In the genomic region with DNA sequence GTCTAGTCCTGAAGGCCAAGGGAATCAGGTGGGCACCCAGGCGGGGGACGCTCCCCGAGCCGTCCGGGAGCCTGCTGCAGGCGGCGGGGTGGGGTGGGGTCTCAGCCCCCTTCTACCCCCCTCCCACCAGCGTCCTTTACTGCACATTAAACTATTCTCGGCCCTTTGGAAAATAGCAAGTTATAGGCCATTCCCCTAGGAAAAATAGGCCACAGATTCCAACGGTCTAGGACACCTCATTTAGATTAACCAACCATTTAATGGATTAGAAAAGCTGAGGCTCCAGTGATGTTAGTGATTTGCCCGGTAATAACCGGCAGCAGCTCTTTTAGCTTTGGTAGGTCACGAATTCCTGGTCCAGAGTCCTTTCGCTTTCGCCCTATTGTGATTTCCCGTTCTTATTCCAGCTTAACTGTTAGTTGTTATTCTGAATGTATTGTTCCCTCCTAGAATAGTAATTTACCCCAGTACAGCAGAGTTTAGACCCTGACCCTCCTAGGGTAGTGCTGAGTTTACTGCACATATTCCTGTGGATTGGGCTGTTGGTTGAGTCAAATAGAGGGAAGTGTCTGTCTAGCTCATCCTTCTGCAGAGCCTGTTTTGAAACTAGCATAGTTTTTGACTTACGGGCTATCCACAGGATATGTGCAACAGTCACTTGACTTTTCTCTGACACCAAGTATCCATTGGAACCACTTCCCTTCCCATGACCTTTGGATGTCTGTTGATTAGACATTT, we compare ENCODE assay signal across 1 cellular context.
TF ChIP-seq lines count a peak whose summit lies in the region.

No MANE protein-coding gene starts in this region.

TF ChIP-seq in liver, 16 proteins besides CTCF, POLR2A, EP300 and RAD21 (continued from another document):
- TF ChIP-seq, protein P1, sequence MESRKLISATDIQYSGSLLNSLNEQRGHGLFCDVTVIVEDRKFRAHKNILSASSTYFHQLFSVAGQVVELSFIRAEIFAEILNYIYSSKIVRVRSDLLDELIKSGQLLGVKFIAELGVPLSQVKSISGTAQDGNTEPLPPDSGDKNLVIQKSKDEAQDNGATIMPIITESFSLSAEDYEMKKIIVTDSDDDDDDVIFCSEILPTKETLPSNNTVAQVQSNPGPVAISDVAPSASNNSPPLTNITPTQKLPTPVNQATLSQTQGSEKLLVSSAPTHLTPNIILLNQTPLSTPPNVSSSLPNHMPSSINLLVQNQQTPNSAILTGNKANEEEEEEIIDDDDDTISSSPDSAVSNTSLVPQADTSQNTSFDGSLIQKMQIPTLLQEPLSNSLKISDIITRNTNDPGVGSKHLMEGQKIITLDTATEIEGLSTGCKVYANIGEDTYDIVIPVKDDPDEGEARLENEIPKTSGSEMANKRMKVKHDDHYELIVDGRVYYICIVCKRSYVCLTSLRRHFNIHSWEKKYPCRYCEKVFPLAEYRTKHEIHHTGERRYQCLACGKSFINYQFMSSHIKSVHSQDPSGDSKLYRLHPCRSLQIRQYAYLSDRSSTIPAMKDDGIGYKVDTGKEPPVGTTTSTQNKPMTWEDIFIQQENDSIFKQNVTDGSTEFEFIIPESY (IDR thresholded peaks at IDR 0.05): no peak
- TF ChIP-seq NR2F2 (IDR thresholded peaks at IDR 0.05): peak; percentile 60
- TF ChIP-seq ATF3 (IDR thresholded peaks at IDR 0.05): no peak
- no peak for TF ChIP-seq MAX (IDR thresholded peaks at IDR 0.05)
- TF ChIP-seq SP1 (IDR thresholded peaks at IDR 0.05): peak; percentile 58
- TF ChIP-seq TAF1 (conservative IDR thresholded peaks at IDR 0.05): peak; percentile 80
TF ChIP-seq in liver: peak in this region for 8.
